Comparison of ENCODE assay signal across 10 cellular contexts in genomic region chr5:150538007-150538917, GRCh38. TPM values are rescaled to one million over a fixed set of nuclear protein-coding genes. Genes with fewer than 3 reads are reported as not detected.
A peak's percentile ranks its signal among the peaks of the same experiment; 100 is the strongest.
DNase-seq lines count a peak whose midpoint lies in the region; ATAC-seq, FAIRE-seq and TF ChIP-seq lines count a peak whose summit lies in the region.
"Had no signal": no experiment of that assay in that cellular context is flagged by ENCODE, and none has a peak within 500 bp of the region (broad histone marks: within the 10 kb centered on the region; RNA-seq: fewer than 3 reads in every experiment).

No MANE protein-coding gene starts in this region.

- dilution Hi-C loops in keratinocyte (cut with MboI; ENCODE audit: extremely low pct_ligation_motif_present, low sequenced_read_pairs) = no loop called here

- no peaks in the 10 kb centered on the region for H3K27me3 Mint-ChIP-seq in activated T-helper 17 cell treated with anti-CD3 and anti-CD28 coated beads, Interleukin-2, amount 50 U/mL, for 72 hours

- no peaks in the 10 kb centered on the region for H4K20me1 ChIP-seq in keratinocyte (ENCODE audit: control insufficient read depth, extremely low read depth, insufficient read depth, low read length)

- H3K27ac Mint-ChIP-seq in activated T-helper 17 cell treated with anti-CD3 and anti-CD28 coated beads, Interleukin-2, amount 50 U/mL, for 72 hours = no peak overlapping the region

- H3K9me1 ChIP-seq in keratinocyte (ENCODE audit: control insufficient read depth, extremely low read depth, insufficient read depth, low read length) = no peaks in the 10 kb centered on the region

- H3K9me3 ChIP-seq in A549 (no peaks in the 10 kb centered on the region), MG63 (no peaks in the 10 kb centered on the region), breast epithelium (no peaks in the 10 kb centered on the region), keratinocyte (ENCODE audit: control insufficient read depth, low read depth, low read length) (no peaks in the 10 kb centered on the region)
- H3K9me3 ChIP-seq: sigmoid colon had no signal

- POLR2A ChIA-PET in A549 (lab: Yijun Ruan, JAX) = no interaction called here

- no peak overlapping the region for H3K4me3 Mint-ChIP-seq in activated T-helper 17 cell treated with anti-CD3 and anti-CD28 coated beads, Interleukin-2, amount 50 U/mL, for 72 hours

- TF ChIP-seq CTCF in A549 (IDR thresholded peaks at IDR 0.05) = no peak
- TF ChIP-seq CTCF in breast epithelium (IDR thresholded peaks at IDR 0.05) = no peak
- peak in 2 of 3 experiments; percentile 10 to 41 for TF ChIP-seq CTCF in keratinocyte (optimal IDR thresholded peaks at IDR 0.05 in 1 of 3, IDR thresholded peaks at IDR 0.05 in 1 of 3, conservative IDR thresholded peaks at IDR 0.05 in 1 of 3; ENCODE audit: extremely low read depth in 1 of 3, insufficient read depth in 2 of 3, low read length in 3 of 3)

- TF ChIP-seq POLR2A in A549 (IDR thresholded peaks at IDR 0.05; ENCODE audit: low read length) (no peak), breast epithelium (IDR thresholded peaks at IDR 0.05) (no peak)

- H3K79me2 ChIP-seq in keratinocyte (ENCODE audit: control insufficient read depth, insufficient read depth, low read length) = no peaks in the 10 kb centered on the region

- no peak overlapping the region for H3K4me3 ChIP-seq in A549
- no peak overlapping the region for H3K4me3 ChIP-seq in MG63
- H3K4me3 ChIP-seq in breast epithelium = no peak overlapping the region
- no peak overlapping the region for H3K4me3 ChIP-seq in keratinocyte (ENCODE audit: control insufficient read depth in 2 of 3, extremely low read depth in 1 of 3, insufficient read depth in 2 of 3, low read depth in 1 of 3, low read length in 3 of 3)
- H3K4me3 ChIP-seq: lung, sigmoid colon had no signal

- WGBS in A549 (ENCODE audit: missing lambda C conversion rate) = 91% methylated on average over 8 of the region's 8 CpGs

- H3K36me3 ChIP-seq in MG63 (peaks cover 98% of the 10 kb centered on the region), breast epithelium (peaks cover 5% of the 10 kb centered on the region), keratinocyte (ENCODE audit: control insufficient read depth in 2 of 2, extremely low read depth in 1 of 2, insufficient read depth in 2 of 2, low read length in 2 of 2) (peaks cover 34 to 44% of the 10 kb centered on the region in 2 experiments)

- no peaks in the 10 kb centered on the region for H3K4me1 Mint-ChIP-seq in activated T-helper 17 cell treated with anti-CD3 and anti-CD28 coated beads, Interleukin-2, amount 50 U/mL, for 72 hours

- H3K4me2 ChIP-seq in A549 = no peak overlapping the region
- no peak overlapping the region for H3K4me2 ChIP-seq in keratinocyte (ENCODE audit: control insufficient read depth, extremely low read depth, insufficient read depth, low read depth, low read length)

- H3K4me1 ChIP-seq in A549 (peaks cover 25% of the 10 kb centered on the region), breast epithelium (no peaks in the 10 kb centered on the region), keratinocyte (ENCODE audit: control insufficient read depth, extremely low read depth, insufficient read depth, low read length) (peaks cover 23% of the 10 kb centered on the region)

- FAIRE-seq in A549 (lab: Jason Lieb, UNC) (no peak), keratinocyte (lab: Jason Lieb, UNC) (no peak)

- TF ChIP-seq EP300 in A549 (IDR thresholded peaks at IDR 0.05) = no peak

- H3K9me3 Mint-ChIP-seq in activated T-helper 17 cell treated with anti-CD3 and anti-CD28 coated beads, Interleukin-2, amount 50 U/mL, for 72 hours = no peaks in the 10 kb centered on the region

- no peak for TF ChIP-seq RAD21 in A549 (conservative IDR thresholded peaks at IDR 0.05 in 1 of 2, IDR thresholded peaks at IDR 0.05 in 1 of 2)

- H2AFZ ChIP-seq in keratinocyte (ENCODE audit: control insufficient read depth, low read length) = no peak overlapping the region

- no peak for DNase-seq in A549 (ENCODE audit: low read depth in 1 of 2, low spot score in 1 of 2)
- DNase-seq in MG63 = peak; percentile 84
- peak; percentile 57 to 63 for DNase-seq in breast epithelium (ENCODE audit: low spot score in 2 of 2)
- no peak for DNase-seq in keratinocyte (ENCODE audit: low read depth, low spot score)
- no peak for DNase-seq in stimulated activated CD4-positive, alpha-beta T cell treated with anti-CD3 and anti-CD28 coated beads, Interleukin-4, amount 100 ng/mL, for 24 hours
- no peak for DNase-seq in occipital lobe (lab: John Stamatoyannopoulos, UW)
- DNase-seq: sigmoid colon had no signal

- CTCF ChIA-PET in A549 (lab: Yijun Ruan, JAX) = interaction anchor here (0.8 to 18.8 kb wide), 6 partner anchors 14 to 263 kb away, joined by 3 to 180 read pairs (median 10); no protein-coding TSS in a partner anchor

- no peaks in the 10 kb centered on the region for H3K36me3 Mint-ChIP-seq in activated T-helper 17 cell treated with anti-CD3 and anti-CD28 coated beads, Interleukin-2, amount 50 U/mL, for 72 hours (ENCODE audit: low read depth)

- H3K27ac ChIP-seq in A549 (no peak overlapping the region), breast epithelium (peak overlapping the region in 1 of 2 donors; percentile 24), keratinocyte (ENCODE audit: control insufficient read depth, insufficient read depth, low read length) (no peak overlapping the region)

- H3K9ac ChIP-seq in keratinocyte (ENCODE audit: control insufficient read depth, extremely low read depth, insufficient read depth, low read length) = no peak overlapping the region

- no peaks in the 10 kb centered on the region for H3K27me3 ChIP-seq in MG63
- H3K27me3 ChIP-seq in breast epithelium = no peaks in the 10 kb centered on the region
- no peaks in the 10 kb centered on the region for H3K27me3 ChIP-seq in keratinocyte (ENCODE audit: control insufficient read depth, extremely low read depth, insufficient read depth, low read length)
- H3K27me3 ChIP-seq: sigmoid colon had no signal

- peak; percentile 39 to 45; a peak in 3 of 6 replicates for ATAC-seq in A549
- ATAC-seq in activated T-helper 17 cell treated with anti-CD3 and anti-CD28 coated beads, Interleukin-2, amount 50 U/mL, for 72 hours (replicated peaks) = no peak
- no peak for ATAC-seq in GM19023 (IDR thresholded peaks at IDR 0.05; ENCODE audit: unreplicated experiment)

- intact Hi-C loops in breast epithelium (cut with DNase I; ENCODE audit: low total_unique reads) = loop anchor here (5.0 kb wide), 1 partner anchor 76 kb away; no protein-coding TSS in a partner anchor

TF ChIP-seq in A549, 52 proteins besides CTCF, POLR2A, EP300 and RAD21:
- TF ChIP-seq ESRRA (IDR thresholded peaks at IDR 0.05; ENCODE audit: borderline replicate concordance, low read length) = no peak
- TF ChIP-seq HOXA7 (CRISPR knock-in tag; IDR thresholded peaks at IDR 0.05) = no peak
- no peak for TF ChIP-seq RFX5 (IDR thresholded peaks at IDR 0.05)
- TF ChIP-seq, protein P1, sequence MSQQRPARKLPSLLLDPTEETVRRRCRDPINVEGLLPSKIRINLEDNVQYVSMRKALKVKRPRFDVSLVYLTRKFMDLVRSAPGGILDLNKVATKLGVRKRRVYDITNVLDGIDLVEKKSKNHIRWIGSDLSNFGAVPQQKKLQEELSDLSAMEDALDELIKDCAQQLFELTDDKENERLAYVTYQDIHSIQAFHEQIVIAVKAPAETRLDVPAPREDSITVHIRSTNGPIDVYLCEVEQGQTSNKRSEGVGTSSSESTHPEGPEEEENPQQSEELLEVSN (IDR thresholded peaks at IDR 0.05; ENCODE audit: borderline replicate concordance, low read depth) = no peak
- TF ChIP-seq CHD2 (IDR thresholded peaks at IDR 0.05; ENCODE audit: low read length, partially characterized antibody) = no peak

RNA-seq across cellular contexts. Expression of gene NDST1, which starts 30.3 kb away (rescaled TPM):
- polyA plus RNA-seq in A549 (2011; rRNA removed) = 24.4 and 27.7 TPM in 2 replicates
- polyA plus RNA-seq in A549 (2012; cell fraction: cytosol; rRNA removed) = 28.2 and 45.6 TPM in 2 replicates
- 70.2 and 91.2 TPM in 2 replicates for polyA plus RNA-seq in A549 (2012; cell fraction: nucleus; rRNA removed)
- 50.8 to 59.7 TPM (median 55.8 TPM) in 3 replicates for polyA plus RNA-seq in A549 (2017; fragmentation: RNase III; extraction: RNeasy Plus Mini Kit Qiagen cat#74134 plus additional on column Dnase treatment)
- 37.2 and 50.7 TPM in 2 replicates for polyA minus RNA-seq in A549 (2011; rRNA and poly(A)+ RNA removed)
- 101 and 142 TPM in 2 replicates for total RNA-seq in MG63 (2014; rRNA removed; shearing (Covaris generic); ENCODE audit: low replicate concordance)
- total RNA-seq in breast epithelium = 10 to 100 TPM; 46.7 to 92.3 (median 74.1) TPM
- 24.9 to 43.5 TPM (median 36.2 TPM) in 3 replicates for polyA plus RNA-seq in keratinocyte
- 8.3 TPM for polyA plus RNA-seq in keratinocyte (2011; ENCODE audit: low read depth)
- polyA plus RNA-seq in keratinocyte (2011; cell fraction: cytosol; rRNA removed) = 31.9 and 37.2 TPM in 2 replicates
- polyA plus RNA-seq in keratinocyte (2011; cell fraction: nucleus; rRNA removed) = 106 and 123 TPM in 2 replicates
- polyA plus RNA-seq in keratinocyte (2012; ENCODE audit: low replicate concordance) = 21.8 and 60.7 TPM in 2 replicates
- 60.2 to 180 TPM (median 69.9 TPM) in 3 replicates for polyA minus RNA-seq in keratinocyte
- 62.7 TPM for polyA minus RNA-seq in keratinocyte (2011; cell fraction: cytosol; rRNA and poly(A)+ RNA removed)
- 122 and 151 TPM in 2 replicates for polyA minus RNA-seq in keratinocyte (2011; cell fraction: nucleus; rRNA and poly(A)+ RNA removed)
- 1 to 10 TPM in 1 of 2 donors, under 1 TPM in 1; 0.48 to 1.8 TPM for total RNA-seq in activated T-helper 17 cell treated with anti-CD3 and anti-CD28 coated beads, Interleukin-2, amount 50 U/mL, for 72 hours
- 23.1 TPM for total RNA-seq in occipital lobe

Comparison
In these comparisons a context has a peak if more than half of its experiments do, and no peak if none do; other contexts are left out.
1. ATAC-seq: peak in A549 (2 of 2); none in activated T-helper 17 cell treated with anti-CD3 and anti-CD28 coated beads, Interleukin-2, amount 50 U/mL, for 72 hours (single experiment) and GM19023 (single experiment).
2. DNase-seq: peak in MG63 (single experiment) and breast epithelium (2 of 2); none in A549 (0 of 2), keratinocyte (single experiment), stimulated activated CD4-positive, alpha-beta T cell treated with anti-CD3 and anti-CD28 coated beads, Interleukin-4, amount 100 ng/mL, for 24 hours (single experiment) and occipital lobe (single experiment).
3. CTCF ChIP-seq: peak in keratinocyte (2 of 3); none in A549 (single experiment) and breast epithelium (0 of 3).